ENCODE assay signal across 11 cellular contexts in genomic region chr3:56795097-56795806, GRCh38. TPM values are rescaled to one million over a fixed set of nuclear protein-coding genes. Genes with fewer than 3 reads are reported as not detected.
DNase-seq lines count a peak whose midpoint lies in the region; ATAC-seq, FAIRE-seq and TF ChIP-seq lines count a peak whose summit lies in the region.
"Had no signal": no experiment of that assay in that cellular context is flagged by ENCODE, and none has a peak within 500 bp of the region (broad histone marks: within the 10 kb centered on the region; RNA-seq: fewer than 3 reads in every experiment).

No MANE protein-coding gene starts in this region.

- H3K4me2 ChIP-seq in GM23248 (ENCODE audit: unreplicated experiment), result no peak overlapping the region
- no peak overlapping the region for H3K4me2 ChIP-seq in parathyroid adenoma (ENCODE audit: low read length)
- H3K4me2 ChIP-seq in GM23338, result no peak overlapping the region

- DNase-seq in GM23248, result peak; percentile 33
- no peak for DNase-seq in WTC11 (ENCODE audit: low spot score)
- peak; percentile 42 for DNase-seq in epithelial cell of esophagus (ENCODE audit: low read depth)
- DNase-seq in GM19239 (ENCODE audit: insufficient read length, low spot score), result no peak
- DNase-seq in superior temporal gyrus (ENCODE audit: extremely low spot score), result no peak
- no peak for DNase-seq in NCI-H1105 (lab: John Stamatoyannopoulos, UW)
- DNase-seq in GM23338 (ENCODE audit: low spot score), result no peak
- DNase-seq: right lobe of liver, T1000 had no signal

- H3K27ac ChIP-seq in GM23248 (no peak overlapping the region), parathyroid adenoma (peak overlapping the region; percentile 5), GM23338 (ENCODE audit: low read depth) (no peak overlapping the region)
- H3K27ac ChIP-seq: right lobe of liver had no signal

- WGBS in GM23248 (ENCODE audit: low coverage in 1 of 2, low lambda C conversion rate in 2 of 2, missing lambda C conversion rate in 2 of 2), 2 experiments, result 84 to 86% methylated on average over 7 of the region's 7 CpGs

- peaks cover 7% of the 10 kb centered on the region for H3K4me1 Mint-ChIP-seq in WTC11
- peaks cover 6% of the 10 kb centered on the region for H3K4me1 Mint-ChIP-seq in GM23338

- H3K9me3 Mint-ChIP-seq in WTC11 (no peaks in the 10 kb centered on the region), GM23338 (no peaks in the 10 kb centered on the region)

- H3K4me3 ChIP-seq in GM23248, result no peak overlapping the region
- H3K4me3 ChIP-seq in epithelial cell of esophagus (ENCODE audit: low read length), result no peak overlapping the region
- no peak overlapping the region for H3K4me3 ChIP-seq in parathyroid adenoma (ENCODE audit: low read depth, low read length)
- no peak overlapping the region for H3K4me3 ChIP-seq in GM23338
- H3K4me3 ChIP-seq: right lobe of liver had no signal

- ATAC-seq in WTC11 (no peak), GM23338 (no peak)

- H3K4me1 ChIP-seq in GM23248 (ENCODE audit: insufficient read depth) (0 out of 2 replicates have a peak, but pooled peaks cover 18% of the 10 kb centered on the region), parathyroid adenoma (peaks cover 11% of the 10 kb centered on the region), GM23338 (ENCODE audit: insufficient read depth) (no peaks in the 10 kb centered on the region)

- TF ChIP-seq CTCF in WTC11 (IDR thresholded peaks at IDR 0.05), result no peak
- no peak for TF ChIP-seq CTCF in epithelial cell of esophagus (IDR thresholded peaks at IDR 0.05; ENCODE audit: insufficient read depth, low read depth, low read length, missing control alignments)
- no peak for TF ChIP-seq CTCF in parathyroid adenoma (IDR thresholded peaks at IDR 0.05)
- no peak for TF ChIP-seq CTCF in GM23338 (conservative IDR thresholded peaks at IDR 0.05; ENCODE audit: low read depth in 2 of 2)

- POLR2A ChIA-PET in WTC11 (lab: Charles Lee), result no interaction called here

- H3K36me3 Mint-ChIP-seq in WTC11 (no peaks in the 10 kb centered on the region), GM23338 (ENCODE audit: low read depth) (no peaks in the 10 kb centered on the region)

- H2AFZ ChIP-seq in GM23248, result peak overlapping the region; percentile 29; the same call in 1 of the 2 replicates
- no peak overlapping the region for H2AFZ ChIP-seq in parathyroid adenoma
- H2AFZ ChIP-seq in GM23338, result no peak overlapping the region

- H3K9me3 ChIP-seq in GM23248 (ENCODE audit: low read depth) (no peaks in the 10 kb centered on the region), parathyroid adenoma (ENCODE audit: control insufficient read depth, low read length) (no peaks in the 10 kb centered on the region)
- H3K9me3 ChIP-seq: right lobe of liver had no signal

- no peaks in the 10 kb centered on the region for H3K27me3 Mint-ChIP-seq in WTC11 (ENCODE audit: low read depth)
- H3K27me3 Mint-ChIP-seq in GM23338 (ENCODE audit: insufficient read depth, low read depth, poor library complexity), result no peaks in the 10 kb centered on the region

- H3K27me3 ChIP-seq in GM23248 (replicated peaks; ENCODE audit: insufficient read depth) (no peaks in the 10 kb centered on the region), parathyroid adenoma (ENCODE audit: control insufficient read depth, insufficient read depth, low read length) (no peaks in the 10 kb centered on the region), GM23338 (ENCODE audit: insufficient read depth) (0 out of 2 replicates have a peak, but pooled peaks cover under 1% of the 10 kb centered on the region)
- H3K27me3 ChIP-seq: right lobe of liver had no signal

- no peak for FAIRE-seq in GM19239 (lab: Jason Lieb, UNC)

- H3K9ac ChIP-seq in GM23248, result no peak overlapping the region
- no peak overlapping the region for H3K9ac ChIP-seq in parathyroid adenoma

- H3F3A ChIP-seq in GM23248 (ENCODE audit: insufficient read depth) (no peaks in the 10 kb centered on the region), GM23338 (replicated peaks; ENCODE audit: low read depth) (no peaks in the 10 kb centered on the region)

- no peaks in the 10 kb centered on the region for H3K79me2 ChIP-seq in GM23248 (ENCODE audit: insufficient read depth)
- peaks cover 64% of the 10 kb centered on the region for H3K79me2 ChIP-seq in parathyroid adenoma
- no peaks in the 10 kb centered on the region for H3K79me2 ChIP-seq in GM23338 (replicated peaks; ENCODE audit: insufficient read depth)

- H3K36me3 ChIP-seq in GM23248 (ENCODE audit: low read depth), result no peaks in the 10 kb centered on the region
- no peaks in the 10 kb centered on the region for H3K36me3 ChIP-seq in parathyroid adenoma (ENCODE audit: control insufficient read depth, insufficient read depth, low read length)
- no peaks in the 10 kb centered on the region for H3K36me3 ChIP-seq in GM23338 (ENCODE audit: insufficient read depth)
- H3K36me3 ChIP-seq: right lobe of liver had no signal

- no peaks in the 10 kb centered on the region for H3K9me2 ChIP-seq in GM23248 (ENCODE audit: insufficient read depth)
- H3K9me2 ChIP-seq in GM23338 (ENCODE audit: insufficient read depth), result no peaks in the 10 kb centered on the region

- no peak overlapping the region for H3K4me3 Mint-ChIP-seq in WTC11
- no peak overlapping the region for H3K4me3 Mint-ChIP-seq in GM23338

- in situ Hi-C loops in GM23248 (cut with MboI), result loop anchor here (10.0 kb wide), 2 partner anchors 90 to 190 kb away; no protein-coding TSS in a partner anchor

- no peaks in the 10 kb centered on the region for H4K20me1 ChIP-seq in GM23248 (ENCODE audit: insufficient read depth)
- H4K20me1 ChIP-seq in GM23338 (replicated peaks; ENCODE audit: insufficient read depth), result no peaks in the 10 kb centered on the region; the same call in 1 of the 2 replicates

- CTCF ChIA-PET in WTC11 (lab: Charles Lee), result interaction anchor here (0.6 kb wide), 1 partner anchor 364 kb away, joined by 3 read pairs; no protein-coding TSS in a partner anchor

- H3K27ac Mint-ChIP-seq in WTC11 (no peak overlapping the region), GM23338 (no peak overlapping the region)
- H3K27ac Mint-ChIP-seq: brain had no signal

TF ChIP-seq in WTC11, 78 proteins besides CTCF, POLR2A, EP300 and RAD21:
- TF ChIP-seq ATF3 (CRISPR knock-in tag; conservative IDR thresholded peaks at IDR 0.05) (no peak), JUN (CRISPR knock-in tag; IDR thresholded peaks at IDR 0.05) (no peak), ZNF263 (CRISPR knock-in tag; IDR thresholded peaks at IDR 0.05; ENCODE audit: low read depth) (no peak), GABPB1 (CRISPR knock-in tag; IDR thresholded peaks at IDR 0.05) (peak; percentile 68), CREB1 (CRISPR knock-in tag; IDR thresholded peaks at IDR 0.05) (no peak)
- TF ChIP-seq, protein P1, sequence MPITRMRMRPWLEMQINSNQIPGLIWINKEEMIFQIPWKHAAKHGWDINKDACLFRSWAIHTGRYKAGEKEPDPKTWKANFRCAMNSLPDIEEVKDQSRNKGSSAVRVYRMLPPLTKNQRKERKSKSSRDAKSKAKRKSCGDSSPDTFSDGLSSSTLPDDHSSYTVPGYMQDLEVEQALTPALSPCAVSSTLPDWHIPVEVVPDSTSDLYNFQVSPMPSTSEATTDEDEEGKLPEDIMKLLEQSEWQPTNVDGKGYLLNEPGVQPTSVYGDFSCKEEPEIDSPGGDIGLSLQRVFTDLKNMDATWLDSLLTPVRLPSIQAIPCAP (CRISPR knock-in tag; IDR thresholded peaks at IDR 0.05), result no peak

TF ChIP-seq in GM23338, 12 proteins besides CTCF, POLR2A, EP300 and RAD21 (continues in another document):
- TF ChIP-seq EZH2 (IDR thresholded peaks at IDR 0.05; ENCODE audit: low read depth, unreplicated experiment) (no peak), STAT1 (IDR thresholded peaks at IDR 0.05; ENCODE audit: unreplicated experiment) (no peak), NANOG (IDR thresholded peaks at IDR 0.05; ENCODE audit: borderline replicate concordance) (no peak), ETS1 (IDR thresholded peaks at IDR 0.05) (no peak), POLR2AphosphoS5 (IDR thresholded peaks at IDR 0.05; ENCODE audit: low read depth) (no peak), ZNF114 (CRISPR knock-in tag; IDR thresholded peaks at IDR 0.05) (no peak)
- TF ChIP-seq, protein P2, sequence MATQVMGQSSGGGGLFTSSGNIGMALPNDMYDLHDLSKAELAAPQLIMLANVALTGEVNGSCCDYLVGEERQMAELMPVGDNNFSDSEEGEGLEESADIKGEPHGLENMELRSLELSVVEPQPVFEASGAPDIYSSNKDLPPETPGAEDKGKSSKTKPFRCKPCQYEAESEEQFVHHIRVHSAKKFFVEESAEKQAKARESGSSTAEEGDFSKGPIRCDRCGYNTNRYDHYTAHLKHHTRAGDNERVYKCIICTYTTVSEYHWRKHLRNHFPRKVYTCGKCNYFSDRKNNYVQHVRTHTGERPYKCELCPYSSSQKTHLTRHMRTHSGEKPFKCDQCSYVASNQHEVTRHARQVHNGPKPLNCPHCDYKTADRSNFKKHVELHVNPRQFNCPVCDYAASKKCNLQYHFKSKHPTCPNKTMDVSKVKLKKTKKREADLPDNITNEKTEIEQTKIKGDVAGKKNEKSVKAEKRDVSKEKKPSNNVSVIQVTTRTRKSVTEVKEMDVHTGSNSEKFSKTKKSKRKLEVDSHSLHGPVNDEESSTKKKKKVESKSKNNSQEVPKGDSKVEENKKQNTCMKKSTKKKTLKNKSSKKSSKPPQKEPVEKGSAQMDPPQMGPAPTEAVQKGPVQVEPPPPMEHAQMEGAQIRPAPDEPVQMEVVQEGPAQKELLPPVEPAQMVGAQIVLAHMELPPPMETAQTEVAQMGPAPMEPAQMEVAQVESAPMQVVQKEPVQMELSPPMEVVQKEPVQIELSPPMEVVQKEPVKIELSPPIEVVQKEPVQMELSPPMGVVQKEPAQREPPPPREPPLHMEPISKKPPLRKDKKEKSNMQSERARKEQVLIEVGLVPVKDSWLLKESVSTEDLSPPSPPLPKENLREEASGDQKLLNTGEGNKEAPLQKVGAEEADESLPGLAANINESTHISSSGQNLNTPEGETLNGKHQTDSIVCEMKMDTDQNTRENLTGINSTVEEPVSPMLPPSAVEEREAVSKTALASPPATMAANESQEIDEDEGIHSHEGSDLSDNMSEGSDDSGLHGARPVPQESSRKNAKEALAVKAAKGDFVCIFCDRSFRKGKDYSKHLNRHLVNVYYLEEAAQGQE (IDR thresholded peaks at IDR 0.05; ENCODE audit: unreplicated experiment), result no peak

RNA-seq across cellular contexts. Expression of gene ARHGEF3, which starts 6.5 kb away (rescaled TPM):
- total RNA-seq in GM23248 (2014; rRNA removed; shearing (Covaris generic)), result 1.1 and 3.0 TPM in 2 replicates
- polyA plus RNA-seq in GM23248 (2016; fragmentation: Nextera tagmentation; extraction: Ambion mirVana) (2.6 and 3.0 TPM in 2 replicates), GM23338 (2016; fragmentation: Nextera tagmentation; extraction: Ambion mirVana) (2.7 and 5.1 TPM in 2 replicates)
- total RNA-seq in WTC11 (2021), result 4.6 to 7.9 TPM (median 7.5 TPM) in 3 replicates
- total RNA-seq in GM23338 (2014; rRNA removed; shearing (Covaris generic)), result 5.0 and 8.0 TPM in 2 replicates

Comparison
In these comparisons a context has a peak if more than half of its experiments do, and no peak if none do; other contexts are left out.
1. DNase-seq: peak in GM23248 (single experiment) and epithelial cell of esophagus (single experiment); none in WTC11 (single experiment), GM19239 (single experiment), superior temporal gyrus (single experiment), NCI-H1105 (single experiment) and GM23338 (single experiment).